ENCODE assay signal across 8 cellular contexts in the genomic region with DNA sequence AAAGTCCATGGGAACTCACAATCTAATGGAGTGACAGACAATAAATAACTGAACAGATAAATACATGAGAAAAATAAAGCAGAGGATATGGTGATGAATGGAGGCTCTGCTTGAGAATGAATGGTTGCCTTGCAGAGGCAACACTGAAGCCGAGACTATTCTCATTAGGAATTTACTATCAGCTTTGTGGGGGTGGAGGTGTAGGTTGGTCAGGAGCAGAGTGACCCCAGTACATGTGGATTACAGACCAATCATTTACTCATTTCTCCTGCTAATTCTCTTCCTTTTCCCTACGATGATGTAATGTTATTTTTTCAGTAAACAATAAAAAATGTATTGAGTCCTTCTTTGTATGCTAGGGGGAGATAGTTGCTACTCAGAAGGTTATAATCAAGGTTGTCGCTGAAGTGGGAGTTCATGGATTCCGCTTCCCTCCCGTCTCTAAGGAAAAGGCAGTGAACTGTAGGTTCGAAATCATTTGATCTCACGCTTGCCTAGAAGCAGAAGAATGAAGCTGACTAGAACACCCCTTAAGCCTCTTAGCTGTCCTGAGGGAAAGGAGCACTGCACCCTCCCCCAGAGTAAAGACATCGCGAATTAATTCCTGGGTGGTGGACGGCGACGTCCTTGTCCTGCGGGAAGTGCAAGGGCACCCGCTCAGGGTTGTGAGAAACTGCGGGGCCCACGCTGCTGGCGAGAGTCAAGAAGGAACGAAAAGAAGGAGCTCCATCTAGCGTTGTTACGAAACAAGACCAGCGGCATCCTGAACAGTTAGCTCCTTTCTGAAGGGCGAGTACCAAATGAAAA.
DNase-seq lines count a peak whose midpoint lies in the region; ATAC-seq and TF ChIP-seq lines count a peak whose summit lies in the region.

No MANE protein-coding gene starts in this region.

- peak; percentile 70 for TF ChIP-seq CTCF in LNCAP (IDR thresholded peaks at IDR 0.05)
- TF ChIP-seq CTCF in type B pancreatic cell (conservative IDR thresholded peaks at IDR 0.05) = peak; percentile 81

- DNase-seq in DMS79 (lab: John Stamatoyannopoulos, UW) (peak; percentile 79), RPMI7951 (ENCODE audit: low read depth) (peak; percentile 84), head of caudate nucleus (peak; percentile 61 to 95 (median 83)), occipital lobe (lab: John Stamatoyannopoulos, UW) (peak; percentile 73), type B pancreatic cell (ENCODE audit: extremely low spot score, unreplicated experiment) (peak; percentile 79)
- DNase-seq in activated naive CD4-positive, alpha-beta T cell treated with anti-CD3 and anti-CD28 coated beads, Interleukin-2, amount 50 U/mL, for 72 hours (ENCODE audit: low spot score in 2 of 2) = peak in 1 of 2 donors; percentile 37

- H3K36me3 Mint-ChIP-seq in activated naive CD4-positive, alpha-beta T cell treated with anti-CD3 and anti-CD28 coated beads, Interleukin-2, amount 50 U/mL, for 72 hours = no peaks in the 10 kb centered on the region
- H3K36me3 Mint-ChIP-seq in type B pancreatic cell = no peaks in the 10 kb centered on the region

- no peaks in the 10 kb centered on the region for H3K9me3 Mint-ChIP-seq in activated naive CD4-positive, alpha-beta T cell treated with anti-CD3 and anti-CD28 coated beads, Interleukin-2, amount 50 U/mL, for 72 hours
- no peaks in the 10 kb centered on the region for H3K9me3 Mint-ChIP-seq in type B pancreatic cell

- ATAC-seq in GM21786 (IDR thresholded peaks at IDR 0.05; ENCODE audit: unreplicated experiment) = peak; percentile 96
- peak; percentile 61 to 95 for ATAC-seq in activated naive CD4-positive, alpha-beta T cell treated with anti-CD3 and anti-CD28 coated beads, Interleukin-2, amount 50 U/mL, for 72 hours

- intact Hi-C loops in head of caudate nucleus (cut with DNase I) = loop anchor here (5.0 to 10.0 kb wide), 2 partner anchors 217 to 419 kb away; no protein-coding TSS in a partner anchor

- peaks cover 12% of the 10 kb centered on the region for H3K4me1 Mint-ChIP-seq in type B pancreatic cell (ENCODE audit: unreplicated experiment)

- H3K27ac Mint-ChIP-seq in activated naive CD4-positive, alpha-beta T cell treated with anti-CD3 and anti-CD28 coated beads, Interleukin-2, amount 50 U/mL, for 72 hours = no peak overlapping the region
- H3K27ac Mint-ChIP-seq in type B pancreatic cell = no peak overlapping the region

- H3K4me3 Mint-ChIP-seq in type B pancreatic cell = no peak overlapping the region

- H3K27me3 Mint-ChIP-seq in type B pancreatic cell = peaks cover 3% of the 10 kb centered on the region
